Comparison of ENCODE assay signal across 32 cellular contexts in genomic region chr2:51535763-51536162, GRCh38.
"Had no signal": no experiment of that assay in that cellular context is flagged by ENCODE, and none has a peak within 500 bp of the region (broad histone marks: within the 10 kb centered on the region; RNA-seq: fewer than 3 reads in every experiment).

No MANE protein-coding gene starts in this region.

- ATAC-seq: activated CD4-positive, CD25-positive, alpha-beta regulatory T cell treated with anti-CD3 and anti-CD28 coated beads, Interleukin-2, amount 50 U/mL, for 24 hours; activated CD8-positive, alpha-beta memory T cell treated with anti-CD3 and anti-CD28 coated beads, Interleukin-2, amount 10 ng/mL, durations not matched to agents 7 days and 5 days; activated CD8-positive, alpha-beta T cell treated with anti-CD3 and anti-CD28 coated beads, Interleukin-2, amount 10 ng/mL, durations not matched to agents 7 days and 5 days; activated naive CD8-positive, alpha-beta T cell treated with anti-CD3 and anti-CD28 coated beads, Interleukin-2, amount 50 U/mL, for 24 hours; body of pancreas; effector memory CD8-positive, alpha-beta T cell; gastroesophageal sphincter; heart right ventricle; T-helper 17 cell had no signal

- FAIRE-seq: colon had no signal

- H3K36me3 ChIP-seq: adrenal gland, esophagus squamous epithelium, gastroesophageal sphincter, heart right ventricle, WERI-Rb-1 had no signal

- H3K27ac ChIP-seq: adrenal gland, body of pancreas, esophagus squamous epithelium, gastroesophageal sphincter, heart right ventricle, WERI-Rb-1 had no signal

- H3K9me3 ChIP-seq: adrenal gland, body of pancreas had no signal

- H3K4me3 ChIP-seq: adrenal gland, body of pancreas, esophagus squamous epithelium, gastroesophageal sphincter, heart right ventricle had no signal

- H3K27me3 ChIP-seq: adrenal gland, body of pancreas, esophagus squamous epithelium, gastroesophageal sphincter, heart right ventricle had no signal

- DNase-seq: activated B cell treated with CpG ODN at 0.5 μM for 24 hours; activated CD4-positive, alpha-beta T cell treated with anti-CD3 and anti-CD28 coated beads for 48 hours; activated CD4-positive, alpha-beta T cell treated with anti-CD3 and anti-CD28 coated beads, Interleukin-2, amount 50 U/mL, for 1 hour; activated CD4-positive, alpha-beta T cell treated with anti-CD3 and anti-CD28 coated beads, Interleukin-2, amount 50 U/mL, for 48 hours; activated CD8-positive, alpha-beta memory T cell treated with anti-CD3 and anti-CD28 coated beads, Interleukin-2, amount 10 ng/mL, durations not matched to agents 7 days and 5 days; activated CD8-positive, alpha-beta memory T cell treated with anti-CD3 and anti-CD28 coated beads, Interleukin-2, amount 50 U/mL, for 4 hours; activated CD8-positive, alpha-beta T cell treated with anti-CD3 and anti-CD28 coated beads, Interleukin-2, amount 10 ng/mL, durations not matched to agents 7 days and 5 days; activated effector memory CD4-positive, alpha-beta T cell treated with anti-CD3 and anti-CD28 coated beads, Interleukin-2, amount 50 U/mL, for 16 hours; activated naive CD4-positive, alpha-beta T cell treated with anti-CD3 and anti-CD28 coated beads for 36 hours; activated naive CD8-positive, alpha-beta T cell treated with anti-CD3 and anti-CD28 coated beads for 36 hours; activated naive CD8-positive, alpha-beta T cell treated with anti-CD3 and anti-CD28 coated beads, Interleukin-2, amount 50 U/mL, for 24 hours; activated T-cell treated with anti-CD3 and anti-CD28 coated beads, Interleukin-2, amount 50 U/mL, for 1 hour; activated T-cell treated with anti-CD3 and anti-CD28 coated beads, Interleukin-2, amount 50 U/mL, for 48 hours; adrenal gland; amygdala; aorta; body of pancreas; caudate nucleus; cortex of kidney; dermis blood vessel endothelial cell; effector CD4-positive, alpha-beta T cell; effector memory CD8-positive, alpha-beta T cell; erythroblast; esophagus squamous epithelium; foreskin melanocyte; heart right ventricle; T-helper 17 cell; T1000; WERI-Rb-1 had no signal

- H3K4me1 ChIP-seq: adrenal gland, body of pancreas, esophagus squamous epithelium, gastroesophageal sphincter, heart right ventricle had no signal
